ENCODE assay signal across 14 cellular contexts in genomic region chr13:54709546-54709945, GRCh38.
DNase-seq lines count a peak whose midpoint lies in the region; ATAC-seq and TF ChIP-seq lines count a peak whose summit lies in the region.
"Had no signal": no experiment of that assay in that cellular context is flagged by ENCODE, and none has a peak within 500 bp of the region (broad histone marks: within the 10 kb centered on the region; RNA-seq: fewer than 3 reads in every experiment).

No MANE protein-coding gene starts in this region.

- no peak overlapping the region for H3K4me3 ChIP-seq in PC-3 (ENCODE audit: low read length)
- H3K4me3 ChIP-seq in endodermal cell (ENCODE audit: low read length), result peak overlapping the region; percentile 7
- no peak overlapping the region for H3K4me3 ChIP-seq in smooth muscle cell
- H3K4me3 ChIP-seq: A549, GM12878, GM23248 had no signal

- peak overlapping the region; percentile 9; the same call in 1 of the 2 replicates for H3K27ac ChIP-seq in PC-3 (ENCODE audit: low read length)
- no peak overlapping the region for H3K27ac ChIP-seq in endodermal cell (ENCODE audit: low read depth, low read length)
- H3K27ac ChIP-seq in smooth muscle cell (ENCODE audit: low read depth), result peak overlapping the region; percentile 24
- H3K27ac ChIP-seq: A549, GM23248 had no signal

- no peak overlapping the region for H3K4me3 Mint-ChIP-seq in endodermal cell
- H3K4me3 Mint-ChIP-seq: CD14-positive monocyte; CD8-positive, alpha-beta T cell had no signal

- peaks cover 44% of the 10 kb centered on the region for H3K9me3 Mint-ChIP-seq in endodermal cell

- DNase-seq in DMS53 treated with DMSO at 0.1 percent for 48 hours (lab: John Stamatoyannopoulos, UW; ENCODE audit: unreplicated experiment), result peak; percentile 81
- DNase-seq in PC-3, result peak; percentile 62
- no peak for DNase-seq in endodermal cell
- DNase-seq in smooth muscle cell (lab: John Stamatoyannopoulos, UW; ENCODE audit: unreplicated experiment), result no peak
- DNase-seq in HK-2 (ENCODE audit: unreplicated experiment), result no peak
- DNase-seq in HT-29 (ENCODE audit: low spot score), result no peak
- no peak for DNase-seq in DMS79 treated with DMSO at 0.1 percent for 48 hours (lab: John Stamatoyannopoulos, UW)
- DNase-seq: CD8-positive, alpha-beta T cell; COR-L47; GM23248; H7 had no signal

- H3F3A ChIP-seq in PC-3 (ENCODE audit: low read length, unreplicated experiment), result no peaks in the 10 kb centered on the region
- H3F3A ChIP-seq in smooth muscle cell (ENCODE audit: low read depth), result no peaks in the 10 kb centered on the region

- H3K27me3 Mint-ChIP-seq in endodermal cell (ENCODE audit: insufficient read depth), result no peaks in the 10 kb centered on the region

- ATAC-seq in PC-3, result peak; percentile 78
- ATAC-seq: A549; CD8-positive, alpha-beta T cell; GM12878 had no signal

- H3K4me1 Mint-ChIP-seq in endodermal cell, result peaks cover 17% of the 10 kb centered on the region
- H3K4me1 Mint-ChIP-seq: CD14-positive monocyte had no signal

- H3K9me3 ChIP-seq in PC-3 (ENCODE audit: low read length), result no peaks in the 10 kb centered on the region
- H3K9me3 ChIP-seq in endodermal cell (ENCODE audit: control insufficient read depth, low read length), result peaks cover 40% of the 10 kb centered on the region
- no peaks in the 10 kb centered on the region for H3K9me3 ChIP-seq in smooth muscle cell (replicated peaks; ENCODE audit: low read depth)
- H3K9me3 ChIP-seq: A549 had no signal

- POLR2A ChIA-PET in PC-3 (lab: Charles Lee; ENCODE audit: unreplicated experiment), result no interaction called here

- peaks cover 33% of the 10 kb centered on the region for H3K36me3 Mint-ChIP-seq in endodermal cell (ENCODE audit: low read depth)
- H3K36me3 Mint-ChIP-seq: CD14-positive monocyte; CD8-positive, alpha-beta T cell had no signal

- H3K27me3 ChIP-seq in PC-3 (ENCODE audit: low read length) (no peaks in the 10 kb centered on the region), endodermal cell (ENCODE audit: control insufficient read depth, insufficient read depth, low read length, poor library complexity, severe bottlenecking) (no peaks in the 10 kb centered on the region), smooth muscle cell (ENCODE audit: low read depth) (no peaks in the 10 kb centered on the region)

- H3K9ac ChIP-seq in PC-3 (ENCODE audit: low read length), result no peak overlapping the region
- no peak overlapping the region for H3K9ac ChIP-seq in endodermal cell (ENCODE audit: extremely low read depth, low read length, poor library complexity, severe bottlenecking)
- H3K9ac ChIP-seq in smooth muscle cell (ENCODE audit: low read depth), result no peak overlapping the region
- H3K9ac ChIP-seq: GM23248 had no signal

- H3K4me2 ChIP-seq in PC-3 (ENCODE audit: low read length), result no peak overlapping the region
- H3K4me2 ChIP-seq in smooth muscle cell, result no peak overlapping the region
- H3K4me2 ChIP-seq: A549 had no signal

- H3K9me2 ChIP-seq in PC-3 (replicated peaks; ENCODE audit: low read length), result no peaks in the 10 kb centered on the region

- H3K36me3 ChIP-seq in PC-3 (ENCODE audit: low read depth, low read length) (no peaks in the 10 kb centered on the region), endodermal cell (ENCODE audit: control insufficient read depth, insufficient read depth, low read length) (peaks cover 8% of the 10 kb centered on the region), smooth muscle cell (ENCODE audit: low read depth) (no peaks in the 10 kb centered on the region)

- no peak overlapping the region for H3K27ac Mint-ChIP-seq in endodermal cell
- H3K27ac Mint-ChIP-seq: CD14-positive monocyte; CD8-positive, alpha-beta T cell had no signal

- H2AFZ ChIP-seq in PC-3 (ENCODE audit: low read length), result no peak overlapping the region
- no peak overlapping the region for H2AFZ ChIP-seq in smooth muscle cell (ENCODE audit: low read depth)
- H2AFZ ChIP-seq: GM23248 had no signal

- H3K4me1 ChIP-seq in PC-3 (ENCODE audit: insufficient read depth, low read length), result no peaks in the 10 kb centered on the region; the same call in 1 of the 2 replicates
- H3K4me1 ChIP-seq in endodermal cell (ENCODE audit: control insufficient read depth, insufficient read depth, low read length), result peaks cover 2% of the 10 kb centered on the region
- H3K4me1 ChIP-seq in smooth muscle cell (ENCODE audit: low read depth), result no peaks in the 10 kb centered on the region
- H3K4me1 ChIP-seq: A549 had no signal

- no peaks in the 10 kb centered on the region for H3K79me2 ChIP-seq in PC-3 (ENCODE audit: low read length)
- no peaks in the 10 kb centered on the region for H3K79me2 ChIP-seq in smooth muscle cell (ENCODE audit: low read depth)

- intact Hi-C loops in PC-3 (cut with micrococcal nuclease), result no loop called here

- H4K20me1 ChIP-seq in PC-3 (ENCODE audit: low read length) (no peaks in the 10 kb centered on the region), smooth muscle cell (ENCODE audit: low read depth) (no peaks in the 10 kb centered on the region)

- TF ChIP-seq CTCF in PC-3 (conservative IDR thresholded peaks at IDR 0.05; ENCODE audit: low read depth, low read length) (no peak), endodermal cell (conservative IDR thresholded peaks at IDR 0.05) (no peak), smooth muscle cell (IDR thresholded peaks at IDR 0.05; ENCODE audit: borderline replicate concordance, insufficient read depth, poor library complexity, severe bottlenecking) (no peak)

- BruUV-seq in PC-3 (replicated peaks; lab: Mats Ljungman, UMichigan), result no TSS peak

- CTCF ChIA-PET in PC-3 (lab: Charles Lee), result no interaction called here

Comparison
In these comparisons a context has a peak if more than half of its experiments do, and no peak if none do; other contexts are left out.
1. DNase-seq: peak in DMS53 treated with DMSO at 0.1 percent for 48 hours (single experiment) and PC-3 (single experiment); none in endodermal cell (single experiment), smooth muscle cell (single experiment), HK-2 (single experiment), HT-29 (single experiment) and DMS79 treated with DMSO at 0.1 percent for 48 hours (single experiment).